22 cellular contexts compared by ENCODE assay signal in genomic region chr15:39709941-39710340, GRCh38.
"Had no signal": no experiment of that assay in that cellular context is flagged by ENCODE, and none has a peak within 500 bp of the region (broad histone marks: within the 10 kb centered on the region; RNA-seq: fewer than 3 reads in every experiment).

No MANE protein-coding gene starts in this region.

- DNase-seq: IMR-90, Kasumi-1, NCI-H1092, NCI-H1105 treated with DMSO at 0.1 percent for 48 hours, NCI-H1417 treated with DMSO at 0.1 percent for 48 hours, NCI-H146, NCI-H1694 treated with DMSO at 0.1 percent for 48 hours, NCI-H1930, NCI-H2081, NCI-H2107, NCI-H2171, NCI-H446, NCI-H510A, NCI-H524 treated with DMSO at 0.1 percent for 48 hours, NCI-H69, NCI-H774, PC-3, SHP77, SK-N-SH, SW 1271, T-cell had no signal

- ATAC-seq: Panc1, PC-3, T-cell had no signal
